ENCODE assay signal across 19 cellular contexts in genomic region chr15:90823455-90823974, GRCh38. TPM values are rescaled to one million over a fixed set of nuclear protein-coding genes. Genes with fewer than 3 reads are reported as not detected.
DNase-seq lines count a peak whose midpoint lies in the region; ATAC-seq and TF ChIP-seq lines count a peak whose summit lies in the region.
"Had no signal": no experiment of that assay in that cellular context is flagged by ENCODE, and none has a peak within 500 bp of the region (broad histone marks: within the 10 kb centered on the region; RNA-seq: fewer than 3 reads in every experiment).

No MANE protein-coding gene starts in this region.

- TF ChIP-seq POLR2A in Peyer's patch (IDR thresholded peaks at IDR 0.05): peak; percentile 50 to 53
- no peak for TF ChIP-seq POLR2A in sigmoid colon (IDR thresholded peaks at IDR 0.05)

- H3K36me3 ChIP-seq in Peyer's patch (no peaks in the 10 kb centered on the region), endodermal cell (ENCODE audit: control insufficient read depth, insufficient read depth, low read length) (no peaks in the 10 kb centered on the region), sigmoid colon (no peaks in the 10 kb centered on the region), upper lobe of right lung (no peaks in the 10 kb centered on the region)
- H3K36me3 ChIP-seq: HAP-1 had no signal

- H3K4me1 ChIP-seq in Peyer's patch: peaks cover 0 to 16% (median 3%) of the 10 kb centered on the region in 4 donors
- H3K4me1 ChIP-seq in endodermal cell (ENCODE audit: control insufficient read depth, insufficient read depth, low read length): no peaks in the 10 kb centered on the region
- no peaks in the 10 kb centered on the region for H3K4me1 ChIP-seq in sigmoid colon
- peaks cover 3% of the 10 kb centered on the region for H3K4me1 ChIP-seq in upper lobe of right lung
- H3K4me1 ChIP-seq: HAP-1 had no signal

- no peaks in the 10 kb centered on the region for H3K36me3 Mint-ChIP-seq in endodermal cell (ENCODE audit: low read depth)

- H3K9me3 ChIP-seq in Peyer's patch (no peaks in the 10 kb centered on the region), endodermal cell (ENCODE audit: control insufficient read depth, low read length) (no peaks in the 10 kb centered on the region), sigmoid colon (no peaks in the 10 kb centered on the region), upper lobe of right lung (no peaks in the 10 kb centered on the region)
- H3K9me3 ChIP-seq: HAP-1, SK-N-SH had no signal

- DNase-seq in ELF-1 (ENCODE audit: low read depth, low spot score): peak; percentile 42
- peak in 2 of 3 donors; percentile 74 to 87 for DNase-seq in Peyer's patch
- DNase-seq in endodermal cell: no peak
- DNase-seq in sigmoid colon: peak; percentile 38
- DNase-seq in upper lobe of right lung: no peak
- no peak for DNase-seq in CD1c-positive myeloid dendritic cell (ENCODE audit: extremely low spot score)
- DNase-seq in KBM-7: no peak
- DNase-seq: ACHN, COR-L47, GDM1, GM23248, NCI-H1417 treated with DMSO at 0.1 percent for 48 hours, NCI-H187 treated with DMSO at 0.1 percent for 48 hours, NCI-H2227 treated with DMSO at 0.1 percent for 48 hours, NCI-H510A treated with DMSO at 0.1 percent for 48 hours, NCI-H774, Right ventricle myocardium superior, SK-N-SH had no signal

- H3K4me3 Mint-ChIP-seq in endodermal cell: peak overlapping the region; percentile 2

- no peak for ATAC-seq in upper lobe of right lung

- H3K4me1 Mint-ChIP-seq in endodermal cell: peaks cover 8% of the 10 kb centered on the region

- H3K4me3 ChIP-seq in Peyer's patch (no peak overlapping the region), endodermal cell (ENCODE audit: low read length) (no peak overlapping the region), sigmoid colon (no peak overlapping the region), upper lobe of right lung (no peak overlapping the region)
- H3K4me3 ChIP-seq: GM23248, HAP-1 had no signal

- H3K27ac Mint-ChIP-seq in endodermal cell: no peak overlapping the region

- no peak for TF ChIP-seq CTCF in Peyer's patch (IDR thresholded peaks at IDR 0.05)
- TF ChIP-seq CTCF in endodermal cell (conservative IDR thresholded peaks at IDR 0.05): no peak
- TF ChIP-seq CTCF in sigmoid colon (IDR thresholded peaks at IDR 0.05): no peak
- TF ChIP-seq CTCF in upper lobe of right lung (IDR thresholded peaks at IDR 0.05): no peak

- no peak for TF ChIP-seq EP300 in sigmoid colon (IDR thresholded peaks at IDR 0.05)

- in situ Hi-C loops in KBM-7 (cut with MboI; ENCODE audit: low pct_unique_long_range_greater_than_20kb, low sequenced_read_pairs): no loop called here

- peaks cover 10% of the 10 kb centered on the region for H3K9me3 Mint-ChIP-seq in endodermal cell

- H3K27me3 ChIP-seq in Peyer's patch (no peaks in the 10 kb centered on the region), endodermal cell (ENCODE audit: control insufficient read depth, insufficient read depth, low read length, poor library complexity, severe bottlenecking) (no peaks in the 10 kb centered on the region), sigmoid colon (no peaks in the 10 kb centered on the region), upper lobe of right lung (no peaks in the 10 kb centered on the region)

- no peaks in the 10 kb centered on the region for H3K27me3 Mint-ChIP-seq in endodermal cell (ENCODE audit: insufficient read depth)

- no peak overlapping the region for H3K9ac ChIP-seq in endodermal cell (ENCODE audit: extremely low read depth, low read length, poor library complexity, severe bottlenecking)
- H3K9ac ChIP-seq: GM23248, SK-N-SH had no signal

- intact Hi-C loops in sigmoid colon (cut with DNase I): no loop called here
- intact Hi-C loops in upper lobe of right lung (cut with DNase I): no loop called here

- peak overlapping the region in 3 of 4 donors; percentile 27 to 88 (median 79) for H3K27ac ChIP-seq in Peyer's patch
- H3K27ac ChIP-seq in endodermal cell (ENCODE audit: low read depth, low read length): no peak overlapping the region
- no peak overlapping the region for H3K27ac ChIP-seq in sigmoid colon
- H3K27ac ChIP-seq in upper lobe of right lung: no peak overlapping the region
- H3K27ac ChIP-seq: GM23248 had no signal

- WGBS in endodermal cell (ENCODE audit: insufficient coverage in 1 of 2, insufficient read length in 1 of 2), 2 experiments: 91 to 98% methylated on average over 7 of the region's 7 CpGs
- 23 to 78% methylated on average over 7 of the region's 7 CpGs for WGBS in sigmoid colon, 2 donors

RNA-seq across cellular contexts. Expression of gene FURIN, which starts 44.9 kb away (rescaled TPM):
- total RNA-seq in Peyer's patch (10 to 100 TPM; 53.6 to 76.7 (median 70.1) TPM), endodermal cell (100 to 1,000 TPM in 1 of 2 donors, 10 to 100 TPM in 1; 96.3 to 108 TPM), sigmoid colon (10 to 100 TPM; 21.0 to 35.0 (median 24.3) TPM), upper lobe of right lung (104 TPM)
- polyA plus RNA-seq in endodermal cell (2013, experiment 1 of 2): 25.2 TPM
- polyA plus RNA-seq in endodermal cell (2013, experiment 2 of 2): 29.1 TPM
- polyA plus RNA-seq in sigmoid colon: 10 to 100 TPM; 23.4 to 69.2 (median 30.1) TPM

Comparison
In these comparisons a context has a peak if more than half of its experiments do, and no peak if none do; other contexts are left out.
1. DNase-seq: peak in ELF-1 (single experiment), Peyer's patch (2 of 3) and sigmoid colon (single experiment); none in endodermal cell (single experiment), upper lobe of right lung (single experiment), CD1c-positive myeloid dendritic cell (single experiment) and KBM-7 (single experiment).
2. H3K27ac ChIP-seq: peak in Peyer's patch (3 of 4); none in endodermal cell (single experiment), sigmoid colon (0 of 4) and upper lobe of right lung (single experiment).
3. POLR2A ChIP-seq: peak in Peyer's patch (2 of 2); none in sigmoid colon (0 of 2).